ENCODE assay signal across 27 cellular contexts in genomic region chr1:222097646-222098045, GRCh38.
DNase-seq lines count a peak whose midpoint lies in the region; ATAC-seq and TF ChIP-seq lines count a peak whose summit lies in the region.
"Had no signal": no experiment of that assay in that cellular context is flagged by ENCODE, and none has a peak within 500 bp of the region (broad histone marks: within the 10 kb centered on the region; RNA-seq: fewer than 3 reads in every experiment).

No MANE protein-coding gene starts in this region.

- no peaks in the 10 kb centered on the region for H3K9me3 ChIP-seq in mucosa of descending colon
- H3K9me3 ChIP-seq: adrenal gland, lower lobe of right lung, transverse colon had no signal

- no peak overlapping the region for H3K4me3 Mint-ChIP-seq in activated T-helper 17 cell treated with anti-CD3 and anti-CD28 coated beads, Interleukin-2, amount 50 U/mL, for 72 hours
- H3K4me3 Mint-ChIP-seq: activated CD4-positive, alpha-beta T cell treated with anti-CD3 and anti-CD28 coated beads for 36 hours; activated CD8-positive, alpha-beta T cell treated with anti-CD3 and anti-CD28 coated beads for 36 hours; activated naive CD4-positive, alpha-beta T cell treated with anti-CD3 and anti-CD28 coated beads, Interleukin-2, amount 10 ng/mL, durations not matched to agents 7 days and 5 days; nephron had no signal

- H3K27ac ChIP-seq in RWPE1: no peak overlapping the region
- H3K27ac ChIP-seq: adrenal gland, GM23248, lower lobe of right lung, transverse colon had no signal

- no peaks in the 10 kb centered on the region for H3K36me3 Mint-ChIP-seq in activated T-helper 17 cell treated with anti-CD3 and anti-CD28 coated beads, Interleukin-2, amount 50 U/mL, for 72 hours (ENCODE audit: low read depth)
- H3K36me3 Mint-ChIP-seq: activated naive CD4-positive, alpha-beta T cell treated with anti-CD3 and anti-CD28 coated beads, Interleukin-2, amount 10 ng/mL, durations not matched to agents 7 days and 5 days had no signal

- ATAC-seq in esophagus mucosa (peak; percentile 93), mucosa of descending colon (peak; percentile 66)
- no peak for ATAC-seq in activated T-helper 17 cell treated with anti-CD3 and anti-CD28 coated beads, Interleukin-2, amount 50 U/mL, for 72 hours (replicated peaks)
- ATAC-seq: activated CD4-positive, alpha-beta T cell treated with anti-CD3 and anti-CD28 coated beads for 36 hours; activated CD8-positive, alpha-beta T cell treated with anti-CD3 and anti-CD28 coated beads for 36 hours; lower lobe of right lung had no signal

- DNase-seq in HT-29 (ENCODE audit: low spot score): peak; percentile 76
- peak; percentile 11 for DNase-seq in RWPE1 (ENCODE audit: low spot score)
- DNase-seq in mucosa of descending colon: peak in 1 of 3 donors; percentile 16
- no peak for DNase-seq in NCI-H1092 treated with DMSO at 0.1 percent for 48 hours (lab: John Stamatoyannopoulos, UW)
- no peak for DNase-seq in dedifferentiated amniotic fluid mesenchymal stem cell (ENCODE audit: extremely low spot score)
- DNase-seq: activated CD4-positive, alpha-beta T cell treated with anti-CD3 and anti-CD28 coated beads for 36 hours; activated CD8-positive, alpha-beta memory T cell treated with anti-CD3 and anti-CD28 coated beads, Interleukin-2, amount 50 U/mL, for 48 hours; activated CD8-positive, alpha-beta T cell treated with anti-CD3 and anti-CD28 coated beads for 36 hours; activated naive CD4-positive, alpha-beta T cell treated with anti-CD3 and anti-CD28 coated beads, Interleukin-2, amount 10 ng/mL, durations not matched to agents 7 days and 5 days; adrenal gland; C1 segment of cervical spinal cord; cerebellar nuclear complex; dorsolateral prefrontal cortex; lower lobe of right lung; NCI-H1048; NCI-H187; NCI-H2171; NCI-H510A; NK-92 treated with Interleukin-12 subunit alpha and Interleukin-12 subunit beta, amount 100 ng/mL, for 24 hours; SIG-M5; stimulated activated CD4-positive, alpha-beta T cell treated with anti-CD3 and anti-CD28 coated beads, Interleukin-15, amount 100 ng/mL, for 24 hours; stimulated activated CD4-positive, alpha-beta T cell treated with anti-CD3 and anti-CD28 coated beads, Interleukin-4, amount 100 ng/mL, for 4 hours; transverse colon had no signal

- H3K4me1 Mint-ChIP-seq in activated T-helper 17 cell treated with anti-CD3 and anti-CD28 coated beads, Interleukin-2, amount 50 U/mL, for 72 hours: no peaks in the 10 kb centered on the region
- H3K4me1 Mint-ChIP-seq: activated CD4-positive, alpha-beta T cell treated with anti-CD3 and anti-CD28 coated beads for 36 hours; activated naive CD4-positive, alpha-beta T cell treated with anti-CD3 and anti-CD28 coated beads, Interleukin-2, amount 10 ng/mL, durations not matched to agents 7 days and 5 days; nephron had no signal

- POLR2A ChIA-PET in RWPE1 (lab: Yijun Ruan, JAX; ENCODE audit: low non-redundant PET): no interaction called here

- intact Hi-C loops in mucosa of descending colon (cut with DNase I, micrococcal nuclease): loop anchor here in 1 of 2 donors (10.0 kb wide), 1 partner anchor 357 kb away; no protein-coding TSS in a partner anchor

- no peak for TF ChIP-seq CTCF in RWPE1 (conservative IDR thresholded peaks at IDR 0.05; ENCODE audit: low read depth)
- TF ChIP-seq CTCF in mucosa of descending colon (IDR thresholded peaks at IDR 0.05): no peak

- H3K27ac Mint-ChIP-seq in activated T-helper 17 cell treated with anti-CD3 and anti-CD28 coated beads, Interleukin-2, amount 50 U/mL, for 72 hours: no peak overlapping the region
- H3K27ac Mint-ChIP-seq: activated CD4-positive, alpha-beta T cell treated with anti-CD3 and anti-CD28 coated beads for 36 hours; activated CD8-positive, alpha-beta T cell treated with anti-CD3 and anti-CD28 coated beads for 36 hours; activated naive CD4-positive, alpha-beta T cell treated with anti-CD3 and anti-CD28 coated beads, Interleukin-2, amount 10 ng/mL, durations not matched to agents 7 days and 5 days; nephron had no signal

- no peaks in the 10 kb centered on the region for H3K9me3 Mint-ChIP-seq in activated T-helper 17 cell treated with anti-CD3 and anti-CD28 coated beads, Interleukin-2, amount 50 U/mL, for 72 hours
- H3K9me3 Mint-ChIP-seq: activated CD8-positive, alpha-beta T cell treated with anti-CD3 and anti-CD28 coated beads for 36 hours; activated naive CD4-positive, alpha-beta T cell treated with anti-CD3 and anti-CD28 coated beads, Interleukin-2, amount 10 ng/mL, durations not matched to agents 7 days and 5 days; nephron had no signal

- H3K36me3 ChIP-seq in mucosa of descending colon (ENCODE audit: low read depth): no peaks in the 10 kb centered on the region
- H3K36me3 ChIP-seq: adrenal gland, lower lobe of right lung, transverse colon had no signal

- CTCF ChIA-PET in RWPE1 (lab: Yijun Ruan, JAX): interaction anchor here (0.7 kb wide), 1 partner anchor 789 kb away, joined by 3 read pairs; no protein-coding TSS in a partner anchor

- peaks cover 2% of the 10 kb centered on the region for H3K27me3 Mint-ChIP-seq in activated T-helper 17 cell treated with anti-CD3 and anti-CD28 coated beads, Interleukin-2, amount 50 U/mL, for 72 hours
- H3K27me3 Mint-ChIP-seq: activated CD4-positive, alpha-beta T cell treated with anti-CD3 and anti-CD28 coated beads for 36 hours; activated CD8-positive, alpha-beta T cell treated with anti-CD3 and anti-CD28 coated beads for 36 hours; activated naive CD4-positive, alpha-beta T cell treated with anti-CD3 and anti-CD28 coated beads, Interleukin-2, amount 10 ng/mL, durations not matched to agents 7 days and 5 days had no signal

- H3K4me1 ChIP-seq in mucosa of descending colon (ENCODE audit: low read depth): no peaks in the 10 kb centered on the region
- H3K4me1 ChIP-seq: adrenal gland, lower lobe of right lung, transverse colon had no signal

- no peak overlapping the region for H3K4me3 ChIP-seq in mucosa of descending colon
- H3K4me3 ChIP-seq: adrenal gland, dorsolateral prefrontal cortex, GM23248, lower lobe of right lung, transverse colon had no signal

Comparison
In these comparisons a context has a peak if more than half of its experiments do, and no peak if none do; other contexts are left out.
1. DNase-seq: peak in HT-29 (single experiment) and RWPE1 (single experiment); none in NCI-H1092 treated with DMSO at 0.1 percent for 48 hours (single experiment) and dedifferentiated amniotic fluid mesenchymal stem cell (single experiment).